In genomic region chr6:83868639-83869038, GRCh38 we compare ENCODE assay signal across 16 cellular contexts. TPM values are rescaled to one million over a fixed set of nuclear protein-coding genes. Genes with fewer than 3 reads are reported as not detected.
DNase-seq lines count a peak whose midpoint lies in the region; ATAC-seq and TF ChIP-seq lines count a peak whose summit lies in the region.
"Had no signal": no experiment of that assay in that cellular context is flagged by ENCODE, and none has a peak within 500 bp of the region (broad histone marks: within the 10 kb centered on the region; RNA-seq: fewer than 3 reads in every experiment).

No MANE protein-coding gene starts in this region.

- peaks cover 9% of the 10 kb centered on the region; the same call in 1 of the 2 replicates for H3K36me3 ChIP-seq in IMR-90 (ENCODE audit: control insufficient read depth, insufficient read depth, low read length)
- no peaks in the 10 kb centered on the region for H3K36me3 ChIP-seq in brain microvascular endothelial cell (replicated peaks)

- dilution Hi-C loops in IMR-90 (cut with HindIII; ENCODE audit: low sequenced_read_pairs, unreplicated experiment) = no loop called here

- no peak overlapping the region for H3K4me2 ChIP-seq in IMR-90 (ENCODE audit: low read depth, low read length)

- no peak overlapping the region for H3K56ac ChIP-seq in IMR-90 (ENCODE audit: extremely low read depth, insufficient read depth, low read length)

- no peak overlapping the region for H2BK20ac ChIP-seq in IMR-90 (ENCODE audit: low read depth, low read length)

- POLR2A ChIA-PET in IMR-90 (lab: Charles Lee; ENCODE audit: unreplicated experiment) = no interaction called here

- in situ Hi-C loops in IMR-90 (cut with MboI; ENCODE audit: low sequenced_read_pairs) = no loop called here
- in situ Hi-C loops in brain microvascular endothelial cell (cut with HindIII; ENCODE audit: low pct_ligation_motif_present, low sequenced_read_pairs) = no loop called here

- H3K14ac ChIP-seq in IMR-90 (replicated peaks; ENCODE audit: low read depth, low read length) = no peak overlapping the region

- no peak overlapping the region for H3K23ac ChIP-seq in IMR-90 (ENCODE audit: low read depth, low read length)

- BruUV-seq in IMR-90 (replicated peaks; lab: Mats Ljungman, UMichigan) = no TSS peak

- no peak overlapping the region for H2BK5ac ChIP-seq in IMR-90 (ENCODE audit: low read depth, low read length, poor library complexity, severe bottlenecking)

- H4K20me1 ChIP-seq in IMR-90 (ENCODE audit: insufficient read depth, low read length) = no peaks in the 10 kb centered on the region

- H3K4ac ChIP-seq in IMR-90 (ENCODE audit: low read depth, low read length) = no peak overlapping the region

- TF ChIP-seq CTCF in IMR-90 (conservative IDR thresholded peaks at IDR 0.05; ENCODE audit: low read depth, low read length) (no peak), brain microvascular endothelial cell (IDR thresholded peaks at IDR 0.05; ENCODE audit: low read depth, low read length, missing control alignments) (no peak)

- no peak for TF ChIP-seq RAD21 in IMR-90 (IDR thresholded peaks at IDR 0.05; ENCODE audit: low read length)

- H2BK15ac ChIP-seq in IMR-90 (ENCODE audit: low read depth, low read length) = no peak overlapping the region

- H3K9me1 ChIP-seq in IMR-90 (ENCODE audit: insufficient read depth, low read length) = no peaks in the 10 kb centered on the region

- H3K27ac ChIP-seq in IMR-90 (ENCODE audit: insufficient read depth, low read length) = no peak overlapping the region
- H3K27ac ChIP-seq in brain microvascular endothelial cell = peak overlapping the region; percentile 95
- H3K27ac ChIP-seq: VCaP had no signal

- no peak overlapping the region for H4K8ac ChIP-seq in IMR-90 (ENCODE audit: low read depth in 2 of 2, low read length in 2 of 2)

- H4K91ac ChIP-seq in IMR-90 (ENCODE audit: insufficient read depth, low read depth, low read length) = no peak overlapping the region

- no peak overlapping the region for H3K18ac ChIP-seq in IMR-90 (ENCODE audit: low read depth, low read length)

- no CpG with 5 or more reads among the region's 1 CpG for WGBS in IMR-90 (ENCODE audit: extremely low coverage in 2 of 2, insufficient read length in 1 of 2), 2 experiments

- H2AK5ac ChIP-seq in IMR-90 (ENCODE audit: low read depth, low read length) = no peak overlapping the region

- DNase-seq in EL = peak; percentile 75
- DNase-seq in IMR-90 = peak; percentile 77
- peak; percentile 66 for DNase-seq in brain microvascular endothelial cell
- DNase-seq in kidney glomerular epithelial cell (lab: John Stamatoyannopoulos, UW) = peak; percentile 82
- no peak for DNase-seq in dermis blood vessel endothelial cell
- no peak for DNase-seq in OCI-M1 (lab: John Stamatoyannopoulos, UW)
- no peak for DNase-seq in activated CD4-positive, alpha-beta T cell treated with anti-CD3 and anti-CD28 coated beads, Interleukin-2, amount 50 U/mL, for 4 hours
- DNase-seq: activated CD8-positive, alpha-beta memory T cell treated with anti-CD3 and anti-CD28 coated beads, Interleukin-2, amount 50 U/mL, for 48 hours; effector CD4-positive, alpha-beta T cell; heart right ventricle; MV-4-11; NCI-H446 treated with DMSO at 0.1 percent for 48 hours; small intestine had no signal

- H3K27me3 ChIP-seq in IMR-90 (ENCODE audit: control insufficient read depth, insufficient read depth, low read length) (no peaks in the 10 kb centered on the region), brain microvascular endothelial cell (replicated peaks) (no peaks in the 10 kb centered on the region)
- H3K27me3 ChIP-seq: heart right ventricle had no signal

- TF ChIP-seq POLR2A in IMR-90 (IDR thresholded peaks at IDR 0.05; ENCODE audit: low read depth, low read length) = no peak

- CTCF ChIA-PET in IMR-90 (lab: Yijun Ruan, JAX) = no interaction called here

- no peak overlapping the region for H2AFZ ChIP-seq in IMR-90 (replicated peaks; ENCODE audit: low read length, poor library complexity)

- no peaks in the 10 kb centered on the region for H3K9me3 ChIP-seq in IMR-90 (ENCODE audit: control insufficient read depth, insufficient read depth, low read length)
- H3K9me3 ChIP-seq: heart right ventricle had no signal

- no peak overlapping the region for H2BK120ac ChIP-seq in IMR-90 (ENCODE audit: low read depth, low read length)

- peak; percentile 67 for ATAC-seq in IMR-90 (ENCODE audit: low read depth)
- ATAC-seq in GM21526 (IDR thresholded peaks at IDR 0.05; ENCODE audit: low FRiP score, unreplicated experiment) = no peak
- ATAC-seq: heart right ventricle had no signal

- peaks cover 2% of the 10 kb centered on the region; the same call in 1 of the 2 replicates for H3K4me1 ChIP-seq in IMR-90 (ENCODE audit: control insufficient read depth, insufficient read depth, low read length)

- intact Hi-C loops in IMR-90 (cut with micrococcal nuclease) = no loop called here

- peaks cover 14 to 29% of the 10 kb centered on the region in 2 experiments for H3K79me1 ChIP-seq in IMR-90 (ENCODE audit: low read depth in 1 of 2, low read length in 2 of 2)

- H3K4me3 ChIP-seq in IMR-90 (ENCODE audit: insufficient read depth, low read depth, low read length) = no peak overlapping the region
- no peak overlapping the region for H3K4me3 ChIP-seq in brain microvascular endothelial cell (ENCODE audit: low read depth, low read length)
- H3K4me3 ChIP-seq: heart right ventricle had no signal

- H3K9ac ChIP-seq in IMR-90 (ENCODE audit: low read depth, low read length) = no peak overlapping the region

- no peak overlapping the region for H4K5ac ChIP-seq in IMR-90 (ENCODE audit: low read depth, low read length)

- H2AK9ac ChIP-seq in IMR-90 (replicated peaks; ENCODE audit: low read depth, low read length, poor library complexity) = no peak overlapping the region

TF ChIP-seq in IMR-90, 13 proteins besides CTCF, POLR2A, EP300 and RAD21:
- TF ChIP-seq USF2 (IDR thresholded peaks at IDR 0.05; ENCODE audit: low read depth, low read length) (no peak), CEBPB (IDR thresholded peaks at IDR 0.05; ENCODE audit: low read depth, low read length) (peak; percentile 79), MXI1 (IDR thresholded peaks at IDR 0.05; ENCODE audit: borderline replicate concordance, low read depth, low read length) (no peak), BHLHE40 (IDR thresholded peaks at IDR 0.05; ENCODE audit: low read depth, low read length) (peak; percentile 47; the same call in 1 of the 2 replicates), RFX5 (IDR thresholded peaks at IDR 0.05; ENCODE audit: low read depth, low read length) (no peak), FOS (IDR thresholded peaks at IDR 0.05; ENCODE audit: low read depth, low read length) (0 out of 2 replicates have a peak, but pooled peaks have one; percentile 17), MAZ (IDR thresholded peaks at IDR 0.05; ENCODE audit: borderline replicate concordance, low read depth, low read length) (no peak), CHD1 (IDR thresholded peaks at IDR 0.05; ENCODE audit: low read depth, low read length) (no peak), NFE2L2 (IDR thresholded peaks at IDR 0.05; ENCODE audit: low read depth, low read length) (no peak), MAFK (IDR thresholded peaks at IDR 0.05; ENCODE audit: low read depth, low read length) (no peak), ELK1 (IDR thresholded peaks at IDR 0.05; ENCODE audit: borderline replicate concordance, low read depth, low read length) (no peak), SMC3 (IDR thresholded peaks at IDR 0.05; ENCODE audit: low read depth, low read length) (no peak), RCOR1 (IDR thresholded peaks at IDR 0.05; ENCODE audit: insufficient replicate concordance, low read length) (no peak)

RNA-seq across cellular contexts. Expression of gene CYB5R4, which starts 9.2 kb away (rescaled TPM):
- total RNA-seq in IMR-90 (2012; rRNA removed) = 4.7 and 6.1 TPM in 2 replicates
- polyA plus RNA-seq in IMR-90 (2012; rRNA removed) = 2.7 and 3.2 TPM in 2 replicates
- polyA plus RNA-seq in IMR-90 (2012; cell fraction: cytosol; rRNA removed) = 1.1 and 1.4 TPM in 2 replicates
- 0.35 and 1.9 TPM in 2 replicates for polyA plus RNA-seq in IMR-90 (2012; cell fraction: nucleus; rRNA removed; ENCODE audit: low replicate concordance)
- 2.9 and 13.7 TPM in 2 replicates for total RNA-seq in dermis blood vessel endothelial cell

RNA-seq across cellular contexts. Expression of gene RIPPLY2, which starts 15.5 kb away (rescaled TPM):
- total RNA-seq in IMR-90 (2012; rRNA removed) (not detected in 2 replicates), dermis blood vessel endothelial cell (0.42 TPM in 1 of 2 replicates, not detected in the other)
- polyA plus RNA-seq in IMR-90 (2012; rRNA removed) = 0.32 TPM in 1 of 2 replicates, not detected in the other
- polyA plus RNA-seq in IMR-90 (2012; cell fraction: cytosol; rRNA removed) = 0.17 TPM in 1 of 2 replicates, not detected in the other
- polyA plus RNA-seq in IMR-90 (2012; cell fraction: nucleus; rRNA removed; ENCODE audit: low replicate concordance) = not detected in 2 replicates
- total RNA-seq: heart right ventricle, liver had no signal
- polyA plus RNA-seq: liver had no signal

Comparison
In these comparisons a context has a peak if more than half of its experiments do, and no peak if none do; other contexts are left out.
1. DNase-seq: peak in EL (single experiment), IMR-90 (single experiment), brain microvascular endothelial cell (single experiment) and kidney glomerular epithelial cell (single experiment); none in dermis blood vessel endothelial cell (single experiment), OCI-M1 (single experiment) and activated CD4-positive, alpha-beta T cell treated with anti-CD3 and anti-CD28 coated beads, Interleukin-2, amount 50 U/mL, for 4 hours (0 of 2).